In genomic region chr17:48555616-48556533, GRCh38 we compare ENCODE assay signal across 10 cellular contexts. TPM values are rescaled to one million over a fixed set of nuclear protein-coding genes. Genes with fewer than 3 reads are reported as not detected.
DNase-seq lines count a peak whose midpoint lies in the region; ATAC-seq and TF ChIP-seq lines count a peak whose summit lies in the region.
"Had no signal": no experiment of that assay in that cellular context is flagged by ENCODE, and none has a peak within 500 bp of the region (broad histone marks: within the 10 kb centered on the region; RNA-seq: fewer than 3 reads in every experiment).

No MANE protein-coding gene starts in this region.

- no peaks in the 10 kb centered on the region for H3K9me3 ChIP-seq in ES-I3 (ENCODE audit: control insufficient read depth, insufficient read depth, low read length)
- no peaks in the 10 kb centered on the region for H3K9me3 ChIP-seq in psoas muscle

- WGBS in psoas muscle, 3 donors: 34 to 43% (median 41%) methylated on average over 25 to 31 of the region's 31 CpGs

- ATAC-seq in esophagus mucosa (peak; percentile 47), psoas muscle (peak; percentile 41 to 67 (median 46)), GM18520 (IDR thresholded peaks at IDR 0.05; ENCODE audit: unreplicated experiment) (no peak), GM18511 (IDR thresholded peaks at IDR 0.05; ENCODE audit: unreplicated experiment) (no peak), GM21526 (IDR thresholded peaks at IDR 0.05; ENCODE audit: low FRiP score, unreplicated experiment) (no peak)

- H3K36me3 ChIP-seq in ES-I3 (ENCODE audit: insufficient read depth, low read length): no peaks in the 10 kb centered on the region
- no peaks in the 10 kb centered on the region for H3K36me3 ChIP-seq in psoas muscle (ENCODE audit: insufficient read depth in 1 of 2, low read depth in 1 of 2)

- intact Hi-C loops in psoas muscle (cut with DNase I): no loop called here

- H3K27ac ChIP-seq in psoas muscle: peak overlapping the region; percentile 73

- peak overlapping the region; percentile 64 for H3K4me3 ChIP-seq in psoas muscle

- H3K4me1 ChIP-seq in ES-I3 (ENCODE audit: insufficient read depth, low read length) (peaks cover 25% of the 10 kb centered on the region), psoas muscle (peaks cover 6% of the 10 kb centered on the region)

- peak; percentile 46 for DNase-seq in RKO (ENCODE audit: low spot score)
- DNase-seq in psoas muscle: no peak
- no peak for DNase-seq in AML-193 (lab: John Stamatoyannopoulos, UW)

- H3K9ac ChIP-seq in ES-I3 (ENCODE audit: low read depth, low read length): peak overlapping the region; percentile 51; the same call in 1 of the 2 replicates

- TF ChIP-seq CTCF in psoas muscle (IDR thresholded peaks at IDR 0.05): no peak

- H3K27me3 ChIP-seq in psoas muscle (ENCODE audit: insufficient read depth in 3 of 3, low read length in 2 of 3): peaks cover 0 to 3% (median 2%) of the 10 kb centered on the region in 3 donors

RNA-seq across cellular contexts. Expression of gene HOXB2, which starts 11.0 kb away (rescaled TPM):
- total RNA-seq in esophagus mucosa (14.1 TPM), psoas muscle (10 to 100 TPM in 1 of 4 donors, 1 to 10 TPM in 3; 3.1 to 12.9 (median 6.5) TPM)
- 1 to 10 TPM; 4.6 to 5.0 (median 5.0) TPM for polyA plus RNA-seq in psoas muscle

RNA-seq across cellular contexts. Expression of gene HOXB4, which starts 22.3 kb away (rescaled TPM):
- total RNA-seq in esophagus mucosa (2.4 TPM), psoas muscle (1 to 10 TPM in 2 of 4 donors, under 1 TPM in 2; 0.80 to 4.0 (median 1.3) TPM)
- under 1 TPM; 0.38 to 0.89 (median 0.55) TPM for polyA plus RNA-seq in psoas muscle

RNA-seq across cellular contexts. Expression of gene HOXB1, which starts 25.1 kb away (rescaled TPM):
- total RNA-seq in esophagus mucosa: 0.24 TPM
- total RNA-seq in psoas muscle: not detected
- not detected for polyA plus RNA-seq in psoas muscle
- total RNA-seq: activated CD8-positive, alpha-beta memory T cell treated with anti-CD3 and anti-CD28 coated beads for 36 hours; skeletal muscle tissue had no signal

RNA-seq across cellular contexts. Expression of gene HOXB3, which starts 34.2 kb away (rescaled TPM):
- 6.0 TPM for total RNA-seq in esophagus mucosa
- 1 to 10 TPM; 1.5 to 8.8 (median 1.9) TPM for total RNA-seq in psoas muscle
- polyA plus RNA-seq in psoas muscle: 1 to 10 TPM in 2 of 3 donors, under 1 TPM in 1; 0.96 to 1.5 (median 1.4) TPM

RNA-seq across cellular contexts. Expression of gene HOXB5, which starts 37.7 kb away (rescaled TPM):
- 0.16 TPM for total RNA-seq in esophagus mucosa
- total RNA-seq in psoas muscle: under 1 TPM in 3 of 4 donors, not detected in 1; 0.17 to 0.71 (median 0.24) TPM
- under 1 TPM; 0.03 to 0.30 (median 0.17) TPM for polyA plus RNA-seq in psoas muscle
- total RNA-seq: activated CD8-positive, alpha-beta memory T cell treated with anti-CD3 and anti-CD28 coated beads for 36 hours; skeletal muscle tissue had no signal

Comparison
In these comparisons a context has a peak if more than half of its experiments do, and no peak if none do; other contexts are left out.
1. ATAC-seq: peak in esophagus mucosa (single experiment) and psoas muscle (4 of 4); none in GM18520 (single experiment), GM18511 (single experiment) and GM21526 (single experiment).